8 cellular contexts compared by ENCODE assay signal in the genomic region with DNA sequence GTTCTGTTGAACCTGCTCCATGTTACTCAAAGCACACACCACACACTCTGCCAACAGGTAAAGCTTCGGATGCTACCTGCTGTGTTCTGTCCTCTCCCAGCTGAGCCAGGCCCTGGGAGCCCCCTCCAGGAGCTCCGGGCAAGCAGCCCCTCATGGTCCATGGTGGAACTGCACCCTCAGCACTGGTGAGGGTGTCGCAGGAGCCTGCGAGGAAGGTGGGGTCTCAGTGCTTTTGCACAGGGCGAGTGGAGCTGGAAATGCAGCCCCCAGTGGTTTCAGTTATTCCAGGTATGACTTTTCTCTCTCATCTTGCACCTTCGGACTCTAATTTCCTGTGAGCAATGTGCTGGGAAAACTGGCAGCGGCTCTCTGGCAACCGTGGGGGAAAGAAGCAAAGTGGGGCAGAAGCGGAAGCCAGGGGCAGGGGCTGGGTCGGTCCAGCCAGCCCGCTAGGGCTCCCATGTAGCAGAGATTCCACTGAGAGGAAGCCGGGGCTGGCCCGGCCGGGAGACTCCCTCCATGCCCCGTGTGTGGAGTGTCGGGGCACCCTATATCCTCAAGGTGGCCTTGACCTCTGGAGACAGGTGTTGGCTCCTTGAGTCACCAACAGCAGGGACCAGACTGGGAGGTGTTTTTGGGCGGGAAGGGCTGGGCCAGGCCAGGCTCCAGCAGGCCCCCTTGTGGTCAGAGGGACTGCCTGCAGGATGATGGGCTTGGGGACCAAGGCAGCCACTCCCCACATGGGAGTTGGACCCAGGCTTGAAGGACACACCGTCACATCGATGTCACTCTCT.
DNase-seq lines count a peak whose midpoint lies in the region; ATAC-seq, FAIRE-seq and TF ChIP-seq lines count a peak whose summit lies in the region.

No MANE protein-coding gene starts in this region.

- FAIRE-seq in frontal cortex (lab: Jason Lieb, UNC), result no peak

- H3K9me3 ChIP-seq in right atrium auricular region, result peaks cover 0 to 4% of the 10 kb centered on the region in 2 donors

- H3K36me3 ChIP-seq in right atrium auricular region, result no peaks in the 10 kb centered on the region

- no peaks in the 10 kb centered on the region for H3K4me1 ChIP-seq in right atrium auricular region

- H3K4me3 ChIP-seq in AG04449 (ENCODE audit: low read depth, low read length) (no peak overlapping the region), right atrium auricular region (no peak overlapping the region)

- CTCF ChIA-PET in AG04449 (lab: Yijun Ruan, JAX), result interaction anchor here (0.7 to 11.4 kb wide), 14 partner anchors 12 to 433 kb away, joined by 3 to 591 read pairs (median 6); no protein-coding TSS in a partner anchor

- no peaks in the 10 kb centered on the region for H3K27me3 ChIP-seq in right atrium auricular region

- DNase-seq in AG04449 (ENCODE audit: low read depth, low spot score) (no peak), NCI-H460 (ENCODE audit: extremely low read depth, low read depth) (peak; percentile 6), right atrium auricular region (ENCODE audit: low spot score) (no peak), GM19238 (ENCODE audit: insufficient read length, low spot score) (no peak), frontal cortex (ENCODE audit: low spot score in 2 of 2) (no peak)
- DNase-seq in activated T-cell treated with anti-CD3 and anti-CD28 coated beads, Interleukin-2, amount 50 U/mL, for 48 hours, result peak; percentile 70 to 76
- DNase-seq in stimulated activated CD4-positive, alpha-beta T cell treated with anti-CD3 and anti-CD28 coated beads, TNF-alpha, amount 100 ng/mL, for 48 hours (ENCODE audit: low read depth in 3 of 3), result peak; percentile 20 to 36 (median 27)

- ATAC-seq in GM18498 (IDR thresholded peaks at IDR 0.05; ENCODE audit: unreplicated experiment), result peak; percentile 51

- TF ChIP-seq CTCF in AG04449 (IDR thresholded peaks at IDR 0.05; ENCODE audit: insufficient read depth, low read length, missing control alignments), result peak; percentile 52
- peak; percentile 15 to 67 for TF ChIP-seq CTCF in right atrium auricular region (IDR thresholded peaks at IDR 0.05)

- no peak overlapping the region for H3K27ac ChIP-seq in right atrium auricular region

- POLR2A ChIA-PET in AG04449 (lab: Yijun Ruan, JAX), result no interaction called here

Comparison
In these comparisons a context has a peak if more than half of its experiments do, and no peak if none do; other contexts are left out.
1. DNase-seq: peak in NCI-H460 (single experiment), activated T-cell treated with anti-CD3 and anti-CD28 coated beads, Interleukin-2, amount 50 U/mL, for 48 hours (2 of 2) and stimulated activated CD4-positive, alpha-beta T cell treated with anti-CD3 and anti-CD28 coated beads, TNF-alpha, amount 100 ng/mL, for 48 hours (3 of 3); none in AG04449 (single experiment), right atrium auricular region (single experiment), GM19238 (single experiment) and frontal cortex (0 of 2).